Comparison of ENCODE assay signal across 1 cellular context in the genomic region with DNA sequence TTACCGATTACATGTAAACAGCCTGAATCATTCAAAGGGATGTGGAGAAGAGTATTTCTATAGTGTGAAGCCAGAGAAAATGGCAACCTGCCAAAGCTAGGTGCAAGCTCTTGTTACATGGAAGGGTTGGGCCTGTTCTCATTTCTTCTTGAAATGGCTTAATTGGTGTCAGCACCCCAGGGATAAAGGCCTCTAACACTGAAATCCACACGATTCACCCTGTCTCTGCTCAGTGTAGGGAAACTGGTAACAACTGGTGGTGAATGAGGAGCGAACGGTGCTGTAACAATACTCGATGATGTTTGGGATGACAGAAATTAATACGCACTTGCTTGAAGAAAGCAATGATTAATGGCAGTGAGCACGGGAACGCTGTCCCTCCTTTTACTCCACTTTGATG.
TF ChIP-seq lines count a peak whose summit lies in the region.

No MANE protein-coding gene starts in this region.

TF ChIP-seq in WTC11, 78 proteins besides CTCF, POLR2A, EP300 and RAD21 (continued from another document):
- TF ChIP-seq, protein P1, sequence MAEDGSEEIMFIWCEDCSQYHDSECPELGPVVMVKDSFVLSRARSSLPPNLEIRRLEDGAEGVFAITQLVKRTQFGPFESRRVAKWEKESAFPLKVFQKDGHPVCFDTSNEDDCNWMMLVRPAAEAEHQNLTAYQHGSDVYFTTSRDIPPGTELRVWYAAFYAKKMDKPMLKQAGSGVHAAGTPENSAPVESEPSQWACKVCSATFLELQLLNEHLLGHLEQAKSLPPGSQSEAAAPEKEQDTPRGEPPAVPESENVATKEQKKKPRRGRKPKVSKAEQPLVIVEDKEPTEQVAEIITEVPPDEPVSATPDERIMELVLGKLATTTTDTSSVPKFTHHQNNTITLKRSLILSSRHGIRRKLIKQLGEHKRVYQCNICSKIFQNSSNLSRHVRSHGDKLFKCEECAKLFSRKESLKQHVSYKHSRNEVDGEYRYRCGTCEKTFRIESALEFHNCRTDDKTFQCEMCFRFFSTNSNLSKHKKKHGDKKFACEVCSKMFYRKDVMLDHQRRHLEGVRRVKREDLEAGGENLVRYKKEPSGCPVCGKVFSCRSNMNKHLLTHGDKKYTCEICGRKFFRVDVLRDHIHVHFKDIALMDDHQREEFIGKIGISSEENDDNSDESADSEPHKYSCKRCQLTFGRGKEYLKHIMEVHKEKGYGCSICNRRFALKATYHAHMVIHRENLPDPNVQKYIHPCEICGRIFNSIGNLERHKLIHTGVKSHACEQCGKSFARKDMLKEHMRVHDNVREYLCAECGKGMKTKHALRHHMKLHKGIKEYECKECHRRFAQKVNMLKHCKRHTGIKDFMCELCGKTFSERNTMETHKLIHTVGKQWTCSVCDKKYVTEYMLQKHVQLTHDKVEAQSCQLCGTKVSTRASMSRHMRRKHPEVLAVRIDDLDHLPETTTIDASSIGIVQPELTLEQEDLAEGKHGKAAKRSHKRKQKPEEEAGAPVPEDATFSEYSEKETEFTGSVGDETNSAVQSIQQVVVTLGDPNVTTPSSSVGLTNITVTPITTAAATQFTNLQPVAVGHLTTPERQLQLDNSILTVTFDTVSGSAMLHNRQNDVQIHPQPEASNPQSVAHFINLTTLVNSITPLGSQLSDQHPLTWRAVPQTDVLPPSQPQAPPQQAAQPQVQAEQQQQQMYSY (CRISPR knock-in tag; IDR thresholded peaks at IDR 0.05) = no peak
- TF ChIP-seq ZNF671 (CRISPR knock-in tag; IDR thresholded peaks at IDR 0.05) = no peak
- TF ChIP-seq ZNF396 (CRISPR knock-in tag; IDR thresholded peaks at IDR 0.05; ENCODE audit: borderline replicate concordance) = no peak
- TF ChIP-seq NR1H2 (CRISPR knock-in tag; IDR thresholded peaks at IDR 0.05) = no peak
- TF ChIP-seq, protein P2, sequence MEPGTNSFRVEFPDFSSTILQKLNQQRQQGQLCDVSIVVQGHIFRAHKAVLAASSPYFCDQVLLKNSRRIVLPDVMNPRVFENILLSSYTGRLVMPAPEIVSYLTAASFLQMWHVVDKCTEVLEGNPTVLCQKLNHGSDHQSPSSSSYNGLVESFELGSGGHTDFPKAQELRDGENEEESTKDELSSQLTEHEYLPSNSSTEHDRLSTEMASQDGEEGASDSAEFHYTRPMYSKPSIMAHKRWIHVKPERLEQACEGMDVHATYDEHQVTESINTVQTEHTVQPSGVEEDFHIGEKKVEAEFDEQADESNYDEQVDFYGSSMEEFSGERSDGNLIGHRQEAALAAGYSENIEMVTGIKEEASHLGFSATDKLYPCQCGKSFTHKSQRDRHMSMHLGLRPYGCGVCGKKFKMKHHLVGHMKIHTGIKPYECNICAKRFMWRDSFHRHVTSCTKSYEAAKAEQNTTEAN (CRISPR knock-in tag; IDR thresholded peaks at IDR 0.05) = no peak
- TF ChIP-seq ZSCAN18 (CRISPR knock-in tag; IDR thresholded peaks at IDR 0.05) = no peak
- TF ChIP-seq GABPB1 (CRISPR knock-in tag; IDR thresholded peaks at IDR 0.05) = no peak
- TF ChIP-seq CREB1 (CRISPR knock-in tag; IDR thresholded peaks at IDR 0.05) = no peak
- TF ChIP-seq NFATC4 (CRISPR knock-in tag; IDR thresholded peaks at IDR 0.05) = no peak
- no peak for TF ChIP-seq CBFB (CRISPR knock-in tag; IDR thresholded peaks at IDR 0.05; ENCODE audit: low read depth)
- TF ChIP-seq, protein P3, sequence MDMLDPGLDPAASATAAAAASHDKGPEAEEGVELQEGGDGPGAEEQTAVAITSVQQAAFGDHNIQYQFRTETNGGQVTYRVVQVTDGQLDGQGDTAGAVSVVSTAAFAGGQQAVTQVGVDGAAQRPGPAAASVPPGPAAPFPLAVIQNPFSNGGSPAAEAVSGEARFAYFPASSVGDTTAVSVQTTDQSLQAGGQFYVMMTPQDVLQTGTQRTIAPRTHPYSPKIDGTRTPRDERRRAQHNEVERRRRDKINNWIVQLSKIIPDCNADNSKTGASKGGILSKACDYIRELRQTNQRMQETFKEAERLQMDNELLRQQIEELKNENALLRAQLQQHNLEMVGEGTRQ (CRISPR knock-in tag; IDR thresholded peaks at IDR 0.05) = no peak
- TF ChIP-seq OVOL2 (CRISPR knock-in tag; IDR thresholded peaks at IDR 0.05; ENCODE audit: borderline replicate concordance) = no peak
- TF ChIP-seq RELA (CRISPR knock-in tag; IDR thresholded peaks at IDR 0.05; ENCODE audit: borderline replicate concordance) = no peak
